In genomic region chr1:77039739-77040138, GRCh38 we compare ENCODE assay signal across 12 cellular contexts.
DNase-seq lines count a peak whose midpoint lies in the region; ATAC-seq, FAIRE-seq and TF ChIP-seq lines count a peak whose summit lies in the region.
"Had no signal": no experiment of that assay in that cellular context is flagged by ENCODE, and none has a peak within 500 bp of the region (broad histone marks: within the 10 kb centered on the region; RNA-seq: fewer than 3 reads in every experiment).

No MANE protein-coding gene starts in this region.

- H3K27ac Mint-ChIP-seq in MCF 10A (ENCODE audit: low read depth, unreplicated experiment) = peak overlapping the region; percentile 89
- H3K27ac Mint-ChIP-seq: activated CD8-positive, alpha-beta memory T cell treated with anti-CD3 and anti-CD28 coated beads, Interleukin-2, amount 10 ng/mL, durations not matched to agents 7 days and 5 days had no signal

- TF ChIP-seq EP300 in A549 (IDR thresholded peaks at IDR 0.05) = peak in 1 of 2 experiments; percentile 55; a peak in 1 of 5 replicates

- H3K14ac ChIP-seq in IMR-90 (replicated peaks; ENCODE audit: low read depth, low read length) = peak overlapping the region; percentile 8; the same call in 1 of the 2 replicates

- H3K9me3 ChIP-seq in A549 (no peaks in the 10 kb centered on the region), IMR-90 (ENCODE audit: control insufficient read depth, insufficient read depth, low read length) (no peaks in the 10 kb centered on the region), lung (ENCODE audit: control insufficient read depth in 2 of 2, insufficient read depth in 1 of 2, low read length in 1 of 2) (peaks cover 0 to 6% of the 10 kb centered on the region in 2 donors), A673 (ENCODE audit: low read depth, low read length, poor library complexity, severe bottlenecking) (no peaks in the 10 kb centered on the region)
- H3K9me3 ChIP-seq: BE2C, prostate gland had no signal

- peak overlapping the region; percentile 86 for H2BK120ac ChIP-seq in IMR-90 (ENCODE audit: low read depth, low read length)

- intact Hi-C loops in IMR-90 (cut with micrococcal nuclease) = loop anchor here (10.0 kb wide), 2 partner anchors 175 to 705 kb away; partner anchors contain the start of gene ST6GALNAC5
- intact Hi-C loops in MCF 10A (cut with micrococcal nuclease) = loop anchor here (1.0 to 10.0 kb wide), 3 partner anchors 42 to 405 kb away; no protein-coding TSS in a partner anchor
- intact Hi-C loops in A673 (cut with micrococcal nuclease; ENCODE audit: unreplicated experiment) = no loop called here

- WGBS in A549 (ENCODE audit: missing lambda C conversion rate) = 11% methylated on average over 8 of the region's 8 CpGs
- WGBS in IMR-90 (ENCODE audit: extremely low coverage in 2 of 2, insufficient read length in 1 of 2), 2 experiments = no CpG with 5 or more reads among the region's 8 CpGs
- 83 to 92% methylated on average over 8 of the region's 8 CpGs for WGBS in lung, 2 donors

- H3K9me3 Mint-ChIP-seq in MCF 10A (ENCODE audit: unreplicated experiment) = peaks cover 7% of the 10 kb centered on the region

- peaks cover 41% of the 10 kb centered on the region for H3K4me1 Mint-ChIP-seq in MCF 10A (ENCODE audit: insufficient read depth, unreplicated experiment)
- H3K4me1 Mint-ChIP-seq: activated CD8-positive, alpha-beta memory T cell treated with anti-CD3 and anti-CD28 coated beads, Interleukin-2, amount 10 ng/mL, durations not matched to agents 7 days and 5 days had no signal

- H3K36me3 ChIP-seq in IMR-90 (ENCODE audit: control insufficient read depth, insufficient read depth, low read length) = no peaks in the 10 kb centered on the region
- H3K36me3 ChIP-seq in lung (ENCODE audit: control insufficient read depth in 2 of 2, insufficient read depth in 2 of 2, low read length in 2 of 2) = no peaks in the 10 kb centered on the region
- no peaks in the 10 kb centered on the region for H3K36me3 ChIP-seq in A673 (ENCODE audit: insufficient read depth, low read length, poor library complexity, severe bottlenecking)
- H3K36me3 ChIP-seq: BE2C, prostate gland had no signal

- H3K27ac ChIP-seq in A549 = peak overlapping the region; percentile 82 to 87
- no peak overlapping the region for H3K27ac ChIP-seq in IMR-90 (ENCODE audit: insufficient read depth, low read length)
- H3K27ac ChIP-seq in lung (ENCODE audit: low read depth in 1 of 2, low read length in 1 of 2) = no peak overlapping the region
- no peak overlapping the region for H3K27ac ChIP-seq in A673 (ENCODE audit: low read depth, low read length, poor library complexity, severe bottlenecking)
- H3K27ac ChIP-seq: prostate gland had no signal

- H2BK20ac ChIP-seq in IMR-90 (ENCODE audit: low read depth, low read length) = peak overlapping the region; percentile 95

- H4K5ac ChIP-seq in IMR-90 (ENCODE audit: low read depth, low read length) = no peak overlapping the region

- H3K18ac ChIP-seq in IMR-90 (ENCODE audit: low read depth, low read length) = no peak overlapping the region

- peak overlapping the region; percentile 21 for H3K4me3 Mint-ChIP-seq in MCF 10A (ENCODE audit: unreplicated experiment)
- H3K4me3 Mint-ChIP-seq: activated CD8-positive, alpha-beta memory T cell treated with anti-CD3 and anti-CD28 coated beads, Interleukin-2, amount 10 ng/mL, durations not matched to agents 7 days and 5 days had no signal

- no peak for FAIRE-seq in A549 (lab: Jason Lieb, UNC)
- FAIRE-seq: GM12891 had no signal

- TF ChIP-seq CTCF in A549 (IDR thresholded peaks at IDR 0.05) = no peak
- no peak for TF ChIP-seq CTCF in IMR-90 (conservative IDR thresholded peaks at IDR 0.05; ENCODE audit: low read depth, low read length)
- no peak for TF ChIP-seq CTCF in MCF 10A (IDR thresholded peaks at IDR 0.05; ENCODE audit: unreplicated experiment)
- no peak for TF ChIP-seq CTCF in lung (IDR thresholded peaks at IDR 0.05; ENCODE audit: control extremely low read depth, extremely low read depth)
- no peak for TF ChIP-seq CTCF in A673 (conservative IDR thresholded peaks at IDR 0.05; ENCODE audit: low read depth, low read length)

- peak overlapping the region; percentile 74 for H3K4me2 ChIP-seq in A549
- no peak overlapping the region for H3K4me2 ChIP-seq in IMR-90 (ENCODE audit: low read depth, low read length)

- peak overlapping the region; percentile 51; the same call in 1 of the 2 replicates for H3K4ac ChIP-seq in IMR-90 (ENCODE audit: low read depth, low read length)

- BruUV-seq in IMR-90 (replicated peaks; lab: Mats Ljungman, UMichigan) (no TSS peak), MCF 10A (replicated peaks; lab: Mats Ljungman, UMichigan) (no TSS peak), A673 (replicated peaks; lab: Mats Ljungman, UMichigan) (no TSS peak)

- CTCF ChIA-PET in A549 (lab: Yijun Ruan, JAX) = no interaction called here
- CTCF ChIA-PET in IMR-90 (lab: Yijun Ruan, JAX) = no interaction called here
- CTCF ChIA-PET in MCF 10A (lab: Yijun Ruan, JAX) = interaction anchor here (0.6 to 1.0 kb wide), 2 partner anchors 960 to 1131 kb away, joined by 3 to 4 read pairs; no protein-coding TSS in a partner anchor
- CTCF ChIA-PET in A673 (lab: Charles Lee) = no interaction called here

- POLR2A ChIA-PET in A549 (lab: Yijun Ruan, JAX) = no interaction called here
- POLR2A ChIA-PET in IMR-90 (lab: Charles Lee; ENCODE audit: unreplicated experiment) = no interaction called here
- POLR2A ChIA-PET in MCF 10A (lab: Yijun Ruan, JAX) = interaction anchor here (0.6 to 1.6 kb wide), 5 partner anchors 13 to 403 kb away, joined by 3 to 5 read pairs (median 4); no protein-coding TSS in a partner anchor
- POLR2A ChIA-PET in A673 (lab: Charles Lee; ENCODE audit: low non-redundant PET) = no interaction called here

- H3K9ac ChIP-seq in IMR-90 (ENCODE audit: low read depth, low read length) = no peak overlapping the region

- no peak overlapping the region for H3K4me3 ChIP-seq in A549
- H3K4me3 ChIP-seq in IMR-90 (ENCODE audit: insufficient read depth, low read depth, low read length) = no peak overlapping the region
- H3K4me3 ChIP-seq in lung = no peak overlapping the region
- H3K4me3 ChIP-seq in A673 (ENCODE audit: low read depth, low read length, poor library complexity, severe bottlenecking) = no peak overlapping the region
- H3K4me3 ChIP-seq: prostate gland had no signal

- H4K8ac ChIP-seq in IMR-90 (ENCODE audit: low read depth in 2 of 2, low read length in 2 of 2) = 0 out of 4 replicates have a peak overlapping the region, but pooled peaks of 1 of the 2 experiments have one; percentile 43

- peaks cover 6% of the 10 kb centered on the region for H3K36me3 Mint-ChIP-seq in MCF 10A (ENCODE audit: insufficient read depth, unreplicated experiment)
- H3K36me3 Mint-ChIP-seq: activated CD8-positive, alpha-beta memory T cell treated with anti-CD3 and anti-CD28 coated beads, Interleukin-2, amount 10 ng/mL, durations not matched to agents 7 days and 5 days had no signal

- no peaks in the 10 kb centered on the region for H4K20me1 ChIP-seq in IMR-90 (ENCODE audit: insufficient read depth, low read length)

- no peaks in the 10 kb centered on the region for H3K27me3 Mint-ChIP-seq in MCF 10A (ENCODE audit: insufficient read depth, unreplicated experiment)
- H3K27me3 Mint-ChIP-seq: activated CD8-positive, alpha-beta memory T cell treated with anti-CD3 and anti-CD28 coated beads, Interleukin-2, amount 10 ng/mL, durations not matched to agents 7 days and 5 days had no signal

- H3K27me3 ChIP-seq in IMR-90 (ENCODE audit: control insufficient read depth, insufficient read depth, low read length) = no peaks in the 10 kb centered on the region
- no peaks in the 10 kb centered on the region for H3K27me3 ChIP-seq in lung (ENCODE audit: control insufficient read depth, insufficient read depth)
- H3K27me3 ChIP-seq in A673 (replicated peaks; ENCODE audit: insufficient read depth, low read depth, low read length, poor library complexity) = no peaks in the 10 kb centered on the region
- H3K27me3 ChIP-seq: BE2C had no signal

- TF ChIP-seq RAD21 in A549 (conservative IDR thresholded peaks at IDR 0.05 in 1 of 2, IDR thresholded peaks at IDR 0.05 in 1 of 2) = no peak; a peak in 1 of 5 replicates
- no peak for TF ChIP-seq RAD21 in IMR-90 (IDR thresholded peaks at IDR 0.05; ENCODE audit: low read length)

- no peak overlapping the region for H2AK9ac ChIP-seq in IMR-90 (replicated peaks; ENCODE audit: low read depth, low read length, poor library complexity)

- H3K9me1 ChIP-seq in IMR-90 (ENCODE audit: insufficient read depth, low read length) = no peaks in the 10 kb centered on the region

- peaks cover 22% of the 10 kb centered on the region for H3K4me1 ChIP-seq in A549
- no peaks in the 10 kb centered on the region for H3K4me1 ChIP-seq in IMR-90 (ENCODE audit: control insufficient read depth, insufficient read depth, low read length)
- peaks cover 0 to 4% of the 10 kb centered on the region in 2 donors for H3K4me1 ChIP-seq in lung (ENCODE audit: control insufficient read depth in 2 of 2, insufficient read depth in 2 of 2, low read length in 2 of 2)
- H3K4me1 ChIP-seq in A673 (ENCODE audit: insufficient read depth, low read length, poor library complexity, severe bottlenecking) = no peaks in the 10 kb centered on the region
- H3K4me1 ChIP-seq: BE2C, prostate gland had no signal

- TF ChIP-seq POLR2A in A549 (IDR thresholded peaks at IDR 0.05; ENCODE audit: low read length) (no peak), IMR-90 (IDR thresholded peaks at IDR 0.05; ENCODE audit: low read depth, low read length) (no peak)

- H3K23ac ChIP-seq in IMR-90 (ENCODE audit: low read depth, low read length) = peak overlapping the region; percentile 68; the same call in 1 of the 2 replicates

- no peaks in the 10 kb centered on the region for H3K79me1 ChIP-seq in IMR-90 (ENCODE audit: low read depth in 1 of 2, low read length in 2 of 2)

- H2AK5ac ChIP-seq in IMR-90 (ENCODE audit: low read depth, low read length) = 0 out of 2 replicates have a peak overlapping the region, but pooled peaks have one; percentile 54

- peak overlapping the region; percentile 70; the same call in 1 of the 2 replicates for H4K91ac ChIP-seq in IMR-90 (ENCODE audit: insufficient read depth, low read depth, low read length)

- dilution Hi-C loops in IMR-90 (cut with HindIII; ENCODE audit: low sequenced_read_pairs, unreplicated experiment) = no loop called here

- in situ Hi-C loops in IMR-90 (cut with MboI; ENCODE audit: low sequenced_read_pairs) = no loop called here

- ATAC-seq in A549 (peak; percentile 98 to 99), IMR-90 (ENCODE audit: low read depth) (peak; percentile 97), lung (ENCODE audit: insufficient read depth, low FRiP score) (peak; percentile 65), HG02798 (IDR thresholded peaks at IDR 0.05; ENCODE audit: poor library complexity, unreplicated experiment) (no peak)
- ATAC-seq: activated CD8-positive, alpha-beta memory T cell treated with anti-CD3 and anti-CD28 coated beads, Interleukin-2, amount 10 ng/mL, durations not matched to agents 7 days and 5 days had no signal

- peak overlapping the region; percentile 50 for H2BK5ac ChIP-seq in IMR-90 (ENCODE audit: low read depth, low read length, poor library complexity, severe bottlenecking)

- DNase-seq in A549 (ENCODE audit: low read depth in 1 of 2, low spot score in 1 of 2) (peak; percentile 69 to 87), IMR-90 (peak; percentile 95), MCF 10A (ENCODE audit: unreplicated experiment) (peak; percentile 98), lung (ENCODE audit: low spot score) (peak; percentile 36), NCI-H748 treated with DMSO at 0.1 percent for 48 hours (lab: John Stamatoyannopoulos, UW) (no peak), A673 (ENCODE audit: low spot score) (no peak), NOMO-1 (lab: John Stamatoyannopoulos, UW; ENCODE audit: unreplicated experiment in 2 of 2) (no peak)
- DNase-seq: activated CD8-positive, alpha-beta memory T cell treated with anti-CD3 and anti-CD28 coated beads, Interleukin-2, amount 10 ng/mL, durations not matched to agents 7 days and 5 days; BE2C had no signal

- H3K56ac ChIP-seq in IMR-90 (ENCODE audit: extremely low read depth, insufficient read depth, low read length) = no peak overlapping the region; the same call in 1 of the 2 replicates

- peak overlapping the region; percentile 52; the same call in 1 of the 3 replicates for H2BK15ac ChIP-seq in IMR-90 (ENCODE audit: low read depth, low read length)

- H2AFZ ChIP-seq in IMR-90 (replicated peaks; ENCODE audit: low read length, poor library complexity) = no peak overlapping the region

Comparison
In these comparisons a context has a peak if more than half of its experiments do, and no peak if none do; other contexts are left out.
1. DNase-seq: peak in A549 (2 of 2), IMR-90 (single experiment), MCF 10A (single experiment) and lung (single experiment); none in NCI-H748 treated with DMSO at 0.1 percent for 48 hours (single experiment), A673 (single experiment) and NOMO-1 (0 of 2).
2. H3K27ac ChIP-seq: peak in A549 (2 of 2); none in IMR-90 (single experiment), lung (0 of 2) and A673 (single experiment).